ENCODE assay signal across 1 cellular context in genomic region chr14:20632831-20633771, GRCh38.
A peak's percentile ranks its signal among the peaks of the same experiment; 100 is the strongest.
TF ChIP-seq lines count a peak whose summit lies in the region.

No MANE protein-coding gene starts in this region.

TF ChIP-seq in HepG2, 621 proteins besides CTCF, POLR2A, EP300 and RAD21 (continued from another document):
- TF ChIP-seq ZNF230 (CRISPR knock-in tag; IDR thresholded peaks at IDR 0.05) (0 out of 2 replicates have a peak, but pooled peaks have one; percentile 51), ZSCAN30 (CRISPR knock-in tag; IDR thresholded peaks at IDR 0.05) (peak; percentile 64; the same call in 1 of the 2 replicates), DMTF1 (CRISPR knock-in tag; IDR thresholded peaks at IDR 0.05) (no peak), ZNF800 (CRISPR knock-in tag; IDR thresholded peaks at IDR 0.05) (no peak), ELF4 (CRISPR knock-in tag; IDR thresholded peaks at IDR 0.05; ENCODE audit: borderline replicate concordance) (no peak), SNAI1 (CRISPR knock-in tag; IDR thresholded peaks at IDR 0.05; ENCODE audit: borderline replicate concordance) (0 out of 2 replicates have a peak, but pooled peaks have one; percentile 56), ATM (IDR thresholded peaks at IDR 0.05; ENCODE audit: borderline replicate concordance) (no peak), MAZ (IDR thresholded peaks at IDR 0.05; ENCODE audit: borderline replicate concordance, low read depth, low read length) (0 out of 2 replicates have a peak, but pooled peaks have one; percentile 30), MAZ (CRISPR knock-in tag; IDR thresholded peaks at IDR 0.05; ENCODE audit: low read depth) (no peak), TOPORS (CRISPR knock-in tag; IDR thresholded peaks at IDR 0.05) (peak; percentile 97), ZNF878 (CRISPR knock-in tag; IDR thresholded peaks at IDR 0.05) (peak; percentile 88), ZNF510 (CRISPR knock-in tag; IDR thresholded peaks at IDR 0.05; ENCODE audit: low read depth) (peak; percentile 32; the same call in 1 of the 2 replicates), CREM (IDR thresholded peaks at IDR 0.05) (peak; percentile 48; the same call in 1 of the 2 replicates), CREM (CRISPR knock-in tag; IDR thresholded peaks at IDR 0.05) (no peak), FOSL2 (CRISPR knock-in tag; IDR thresholded peaks at IDR 0.05) (peak; percentile 30; the same call in 1 of the 2 replicates), ZNF788 (CRISPR knock-in tag; IDR thresholded peaks at IDR 0.05; ENCODE audit: borderline replicate concordance) (peak; percentile 48; the same call in 1 of the 2 replicates), CHCHD3 (CRISPR knock-in tag; IDR thresholded peaks at IDR 0.05) (no peak), ATF2 (CRISPR knock-in tag; IDR thresholded peaks at IDR 0.05) (peak; percentile 30; the same call in 1 of the 2 replicates), CEBPB (IDR thresholded peaks at IDR 0.05; ENCODE audit: borderline replicate concordance, low read depth, low read length) (peak; percentile 42), ZNF567 (CRISPR knock-in tag; IDR thresholded peaks at IDR 0.05; ENCODE audit: borderline replicate concordance) (no peak), NCOR1 (IDR thresholded peaks at IDR 0.05; ENCODE audit: borderline replicate concordance, low read length) (peak; percentile 72; the same call in 1 of the 2 replicates), MED1 (CRISPR knock-in tag; IDR thresholded peaks at IDR 0.05) (peak; percentile 63), RXRB (CRISPR knock-in tag; IDR thresholded peaks at IDR 0.05; ENCODE audit: borderline replicate concordance) (peak; percentile 64; the same call in 1 of the 2 replicates), ASH2L (IDR thresholded peaks at IDR 0.05; ENCODE audit: insufficient read length, low read depth, low read length) (peak; percentile 53), ARID5B (CRISPR knock-in tag; IDR thresholded peaks at IDR 0.05) (peak; percentile 78), TBL1XR1 (IDR thresholded peaks at IDR 0.05; ENCODE audit: borderline replicate concordance, low read length, partially characterized antibody) (peak; percentile 69), ARHGAP35 (CRISPR knock-in tag; IDR thresholded peaks at IDR 0.05; ENCODE audit: borderline replicate concordance) (no peak), ZNF629 (CRISPR knock-in tag; conservative IDR thresholded peaks at IDR 0.05) (peak; percentile 33; the same call in 1 of the 2 replicates)
